In genomic region chr4:38529189-38530115, GRCh38 we compare ENCODE assay signal across 8 cellular contexts.
DNase-seq lines count a peak whose midpoint lies in the region; ATAC-seq and TF ChIP-seq lines count a peak whose summit lies in the region.

No MANE protein-coding gene starts in this region.

- H3K27me3 ChIP-seq in mammary epithelial cell (ENCODE audit: insufficient read depth, low read length), result no peaks in the 10 kb centered on the region

- H3K9me3 ChIP-seq in mammary epithelial cell (replicated peaks; ENCODE audit: insufficient read depth, low read length) (no peaks in the 10 kb centered on the region), T-helper 17 cell (ENCODE audit: control insufficient read depth, low read length, poor library complexity, severe bottlenecking) (no peaks in the 10 kb centered on the region)

- H3K4me1 Mint-ChIP-seq in T-helper 17 cell (peaks cover 23% of the 10 kb centered on the region), naive B cell (peaks cover 11 to 26% (median 16%) of the 10 kb centered on the region in 3 donors)

- peaks cover 3% of the 10 kb centered on the region for H3K36me3 Mint-ChIP-seq in T-helper 17 cell (ENCODE audit: low read depth)
- H3K36me3 Mint-ChIP-seq in naive B cell, result no peaks in the 10 kb centered on the region

- H3K9me3 Mint-ChIP-seq in naive B cell, result peaks cover 0 to 4% (median 0%) of the 10 kb centered on the region in 7 donors

- H3K4me1 ChIP-seq in mammary epithelial cell (ENCODE audit: insufficient read depth, low read length), result no peaks in the 10 kb centered on the region

- H3K27me3 Mint-ChIP-seq in T-helper 17 cell (no peaks in the 10 kb centered on the region), naive B cell (peaks cover 0 to 5% (median 4%) of the 10 kb centered on the region in 3 donors)

- ATAC-seq in HG03342 (IDR thresholded peaks at IDR 0.05; ENCODE audit: unreplicated experiment), result peak; percentile 66
- peak; percentile 89 for ATAC-seq in T-helper 17 cell
- ATAC-seq in naive B cell (ENCODE audit: low read depth in 2 of 2), result peak; percentile 96 to 99

- no peaks in the 10 kb centered on the region for H3K36me3 ChIP-seq in mammary epithelial cell (ENCODE audit: insufficient read depth, low read length)

- dilution Hi-C loops in mammary epithelial cell (cut with HindIII; ENCODE audit: low sequenced_read_pairs), result no loop called here

- H3K4me2 ChIP-seq in mammary epithelial cell (ENCODE audit: insufficient read depth, low read depth, low read length), result no peak overlapping the region

- in situ Hi-C loops in T47D (cut with HindIII; ENCODE audit: low pct_unique_long_range_greater_than_20kb, low sequenced_read_pairs), result no loop called here
- in situ Hi-C loops in mammary epithelial cell (cut with MboI; ENCODE audit: low sequenced_read_pairs in 2 of 2), result no loop called here

- H3K27ac Mint-ChIP-seq in T-helper 17 cell, result peak overlapping the region; percentile 76
- H3K27ac Mint-ChIP-seq in naive B cell, result peak overlapping the region; percentile 61 to 88 (median 75)

- no TSS peak for BruUV-seq in mammary epithelial cell (replicated peaks; lab: Mats Ljungman, UMichigan)

- H3K4me3 Mint-ChIP-seq in T-helper 17 cell (peak overlapping the region; percentile 67), naive B cell (peak overlapping the region in 7 of 8 donors; percentile 22 to 71 (median 55))

- H3K4me3 ChIP-seq in mammary epithelial cell (replicated peaks in 1 of 3; ENCODE audit: insufficient read depth in 1 of 3, low read depth in 2 of 3, low read length in 3 of 3), result no peak overlapping the region

- no peaks in the 10 kb centered on the region for H4K20me1 ChIP-seq in mammary epithelial cell (ENCODE audit: insufficient read depth, low read length)

- DNase-seq in T47D (ENCODE audit: low read depth in 1 of 2, low spot score in 1 of 2) (peak; percentile 5 to 55), mammary epithelial cell (no peak), T-helper 17 cell (no peak), caudate nucleus (lab: John Stamatoyannopoulos, UW) (peak in 5 of 61 donors; percentile 3 to 36 (median 6)), naive B cell (peak; percentile 41), posterior vena cava (ENCODE audit: low spot score) (no peak), RKO (ENCODE audit: low spot score) (no peak)

- no peaks in the 10 kb centered on the region for H3K79me2 ChIP-seq in mammary epithelial cell (ENCODE audit: insufficient read depth, low read length)

- TF ChIP-seq CTCF in mammary epithelial cell (conservative IDR thresholded peaks at IDR 0.05 in 1 of 2, IDR thresholded peaks at IDR 0.05 in 1 of 2; ENCODE audit: extremely low read depth in 1 of 2, insufficient read depth in 1 of 2, low read depth in 1 of 2, low read length in 2 of 2), result no peak

- H3K9ac ChIP-seq in mammary epithelial cell (ENCODE audit: insufficient read depth, low read length), result no peak overlapping the region

- intact Hi-C loops in mammary epithelial cell (cut with micrococcal nuclease), result no loop called here
- intact Hi-C loops in posterior vena cava (cut with DNase I), result no loop called here

- 82% methylated on average over 9 of the region's 15 CpGs for WGBS in mammary epithelial cell (ENCODE audit: low coverage, missing lambda C conversion rate)

- CTCF ChIA-PET in mammary epithelial cell (lab: Charles Lee; ENCODE audit: low non-redundant PET), result no interaction called here

- no peak overlapping the region for H2AFZ ChIP-seq in mammary epithelial cell (ENCODE audit: low read depth, low read length)

- H3K27ac ChIP-seq in mammary epithelial cell (ENCODE audit: insufficient read depth, low read depth, low read length), result no peak overlapping the region
- H3K27ac ChIP-seq in caudate nucleus (ENCODE audit: low read depth, low read length), result peak overlapping the region; percentile 71

Comparison
In these comparisons a context has a peak if more than half of its experiments do, and no peak if none do; other contexts are left out.
1. DNase-seq: peak in T47D (2 of 2) and naive B cell (single experiment); none in mammary epithelial cell (single experiment), T-helper 17 cell (0 of 3), posterior vena cava (single experiment) and RKO (single experiment).
2. Peak in every context shown above with its lines, with median percentiles within 50 percentile points of each other: ATAC-seq.